20 cellular contexts compared by ENCODE assay signal in genomic region chr3:162670181-162670580, GRCh38.
"Had no signal": no experiment of that assay in that cellular context is flagged by ENCODE, and none has a peak within 500 bp of the region (broad histone marks: within the 10 kb centered on the region; RNA-seq: fewer than 3 reads in every experiment).

No MANE protein-coding gene starts in this region.

- H3K36me3 Mint-ChIP-seq: naive thymus-derived CD4-positive, alpha-beta T cell; stimulated activated naive B cell treated with anti-CD40 and anti-IgM and Interleukin-4, amounts not matched to agents 10 μg/mL and 1 μg/mL and 100 μg/mL, for 72 hours had no signal

- H3K27me3 Mint-ChIP-seq: dendritic cell treated with granulocyte-macrophage colony-stimulating factor and Interleukin-4, amounts not matched to agents 40 ng/mL and 50 ng/mL, for 4 days; naive thymus-derived CD4-positive, alpha-beta T cell; stimulated activated naive B cell treated with anti-CD40 and anti-IgM and Interleukin-4, amounts not matched to agents 10 μg/mL and 1 μg/mL and 100 μg/mL, for 72 hours; stimulated activated naive CD8-positive, alpha-beta T cell treated with anti-CD3 and anti-CD28 coated beads, Interleukin-15, amount 100 ng/mL, for 72 hours had no signal

- H3K27ac ChIP-seq: esophagus squamous epithelium, gastroesophageal sphincter, right atrium auricular region, sigmoid colon, skin epidermis, thoracic aorta, transverse colon had no signal

- DNase-seq: esophagus squamous epithelium; foreskin fibroblast; glutamatergic neuron; islet precursor cell; mammary epithelial cell; naive thymus-derived CD4-positive, alpha-beta T cell; nephron progenitor cell; posterior cingulate gyrus; sigmoid colon; stimulated activated CD4-positive, alpha-beta T cell treated with anti-CD3 and anti-CD28 coated beads, Interleukin-2, amount 100 ng/mL, for 24 hours; stimulated activated CD4-positive, alpha-beta T cell treated with anti-CD3 and anti-CD28 coated beads, Interleukin-4, amount 100 ng/mL, for 4 hours; stimulated activated naive B cell treated with anti-CD40 and anti-IgM and Interleukin-4, amounts not matched to agents 10 μg/mL and 1 μg/mL and 100 μg/mL, for 72 hours; stimulated activated naive CD8-positive, alpha-beta T cell treated with anti-CD3 and anti-CD28 coated beads, Interleukin-15, amount 100 ng/mL, for 72 hours; transverse colon had no signal

- H3K9me3 ChIP-seq: gastroesophageal sphincter, right atrium auricular region, sigmoid colon, thoracic aorta, transverse colon had no signal

- H3K27me3 ChIP-seq: esophagus squamous epithelium, gastroesophageal sphincter, right atrium auricular region, sigmoid colon, transverse colon had no signal

- H3K4me3 Mint-ChIP-seq: dendritic cell treated with granulocyte-macrophage colony-stimulating factor and Interleukin-4, amounts not matched to agents 40 ng/mL and 50 ng/mL, for 4 days; naive thymus-derived CD4-positive, alpha-beta T cell; nephron progenitor cell; stimulated activated naive B cell treated with anti-CD40 and anti-IgM and Interleukin-4, amounts not matched to agents 10 μg/mL and 1 μg/mL and 100 μg/mL, for 72 hours; stimulated activated naive CD8-positive, alpha-beta T cell treated with anti-CD3 and anti-CD28 coated beads, Interleukin-15, amount 100 ng/mL, for 72 hours had no signal

- H3K36me3 ChIP-seq: esophagus squamous epithelium, gastroesophageal sphincter, right atrium auricular region, sigmoid colon, thoracic aorta, transverse colon had no signal

- H3K9me3 Mint-ChIP-seq: dendritic cell treated with granulocyte-macrophage colony-stimulating factor and Interleukin-4, amounts not matched to agents 40 ng/mL and 50 ng/mL, for 4 days had no signal

- H3K27ac Mint-ChIP-seq: dendritic cell treated with granulocyte-macrophage colony-stimulating factor and Interleukin-4, amounts not matched to agents 40 ng/mL and 50 ng/mL, for 4 days; naive thymus-derived CD4-positive, alpha-beta T cell; nephron progenitor cell; stimulated activated naive B cell treated with anti-CD40 and anti-IgM and Interleukin-4, amounts not matched to agents 10 μg/mL and 1 μg/mL and 100 μg/mL, for 72 hours; stimulated activated naive CD8-positive, alpha-beta T cell treated with anti-CD3 and anti-CD28 coated beads, Interleukin-15, amount 100 ng/mL, for 72 hours had no signal

- H3K4me1 ChIP-seq: esophagus squamous epithelium, right atrium auricular region had no signal

- H3K4me1 Mint-ChIP-seq: naive thymus-derived CD4-positive, alpha-beta T cell; nephron progenitor cell; stimulated activated naive B cell treated with anti-CD40 and anti-IgM and Interleukin-4, amounts not matched to agents 10 μg/mL and 1 μg/mL and 100 μg/mL, for 72 hours; stimulated activated naive CD8-positive, alpha-beta T cell treated with anti-CD3 and anti-CD28 coated beads, Interleukin-15, amount 100 ng/mL, for 72 hours had no signal

- ATAC-seq: gastroesophageal sphincter; left lobe of liver; naive thymus-derived CD4-positive, alpha-beta T cell; stimulated activated naive B cell treated with anti-CD40 and anti-IgM and Interleukin-4, amounts not matched to agents 10 μg/mL and 1 μg/mL and 100 μg/mL, for 72 hours; stimulated activated naive CD8-positive, alpha-beta T cell treated with anti-CD3 and anti-CD28 coated beads, Interleukin-15, amount 100 ng/mL, for 72 hours had no signal

- H3K4me3 ChIP-seq: esophagus squamous epithelium, gastroesophageal sphincter, right atrium auricular region, sigmoid colon, skin epidermis, thoracic aorta, transverse colon had no signal
